Comparison of ENCODE assay signal across 18 cellular contexts in the genomic region with DNA sequence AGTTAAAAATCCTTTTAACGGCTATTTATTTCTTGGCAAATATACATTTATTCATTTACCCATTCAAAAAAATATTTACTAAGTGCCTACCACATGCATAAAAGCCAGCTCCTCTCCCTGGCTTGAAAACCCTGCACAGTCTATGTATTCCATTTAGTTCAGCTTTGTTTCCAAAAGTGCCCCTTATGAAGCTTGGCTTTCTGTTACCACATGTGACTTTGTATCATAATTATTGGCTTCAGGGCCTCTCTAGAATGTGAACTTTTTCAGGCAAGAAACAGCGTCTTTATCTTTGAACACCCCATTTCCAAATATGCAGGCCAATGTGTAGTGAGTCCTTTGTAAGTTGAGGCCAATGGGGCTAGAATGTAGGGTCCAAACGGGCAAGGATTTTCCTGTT.
DNase-seq lines count a peak whose midpoint lies in the region; ATAC-seq, FAIRE-seq and TF ChIP-seq lines count a peak whose summit lies in the region.
"Had no signal": no experiment of that assay in that cellular context is flagged by ENCODE, and none has a peak within 500 bp of the region (broad histone marks: within the 10 kb centered on the region; RNA-seq: fewer than 3 reads in every experiment).

No MANE protein-coding gene starts in this region.

- H3K9me3 ChIP-seq in Loucy (ENCODE audit: insufficient read depth, low read depth, low read length) = no peaks in the 10 kb centered on the region
- no peaks in the 10 kb centered on the region for H3K9me3 ChIP-seq in adrenal gland (replicated peaks in 1 of 3)
- no peaks in the 10 kb centered on the region for H3K9me3 ChIP-seq in mesenchymal stem cell (ENCODE audit: control insufficient read depth, low read length)
- no peaks in the 10 kb centered on the region for H3K9me3 ChIP-seq in thymus (ENCODE audit: control insufficient read depth)
- H3K9me3 ChIP-seq: BE2C, neutrophil, Peyer's patch, right lobe of liver had no signal

- H3K4me1 ChIP-seq in Loucy (ENCODE audit: insufficient read depth, low read length, poor library complexity, severe bottlenecking) (peaks cover 52% of the 10 kb centered on the region), adrenal gland (replicated peaks in 1 of 2) (peaks cover 10 to 48% of the 10 kb centered on the region in 2 donors), mesenchymal stem cell (ENCODE audit: control insufficient read depth, insufficient read depth, low read depth, low read length) (peaks cover 4% of the 10 kb centered on the region), thymus (ENCODE audit: control insufficient read depth, insufficient read depth, low read length) (peaks cover 4% of the 10 kb centered on the region)
- H3K4me1 ChIP-seq: BE2C had no signal

- H2BK12ac ChIP-seq in mesenchymal stem cell (ENCODE audit: low read length in 2 of 2) = no peak overlapping the region

- no peak for TF ChIP-seq CTCF in Loucy (conservative IDR thresholded peaks at IDR 0.05; ENCODE audit: low read length)
- TF ChIP-seq CTCF in adrenal gland (IDR thresholded peaks at IDR 0.05) = no peak

- no peak for DNase-seq in adrenal gland
- no peak for DNase-seq in mesenchymal stem cell
- no peak for DNase-seq in NCI-H1436 treated with DMSO at 0.1 percent for 48 hours (lab: John Stamatoyannopoulos, UW)
- no peak for DNase-seq in GM12891 (ENCODE audit: insufficient read length, low spot score)
- DNase-seq: activated CD4-positive, alpha-beta T cell treated with anti-CD3 and anti-CD28 coated beads for 48 hours; activated naive CD4-positive, alpha-beta T cell treated with Interleukin-2 at 50 U/mL for 16 hours; islet precursor cell; NCI-H2107; stimulated activated CD4-positive, alpha-beta T cell treated with anti-CD3 and anti-CD28 coated beads, Interleukin-2, amount 100 ng/mL, for 24 hours had no signal

- no peak overlapping the region for H2BK120ac ChIP-seq in mesenchymal stem cell (ENCODE audit: low read depth, low read length)

- no peak overlapping the region for H3K4ac ChIP-seq in mesenchymal stem cell (ENCODE audit: low read depth in 1 of 2, low read length in 2 of 2)

- H3K4me3 ChIP-seq in Loucy (ENCODE audit: low read length, poor library complexity, severe bottlenecking) (no peak overlapping the region), adrenal gland (no peak overlapping the region), mesenchymal stem cell (ENCODE audit: insufficient read depth in 1 of 2, low read depth in 1 of 2, low read length in 2 of 2) (no peak overlapping the region), thymus (ENCODE audit: low read length) (no peak overlapping the region)
- H3K4me3 ChIP-seq: Peyer's patch had no signal

- no peaks in the 10 kb centered on the region for H3F3A ChIP-seq in Loucy (ENCODE audit: low read depth)

- H3K23ac ChIP-seq in mesenchymal stem cell (ENCODE audit: low read length in 2 of 2) = no peak overlapping the region

- peak overlapping the region in 4 of 5 donors; percentile 3 to 61 (median 28) for H3K27ac ChIP-seq in adrenal gland
- no peak overlapping the region for H3K27ac ChIP-seq in mesenchymal stem cell (ENCODE audit: low read length, poor library complexity, severe bottlenecking)
- peak overlapping the region; percentile 46 for H3K27ac ChIP-seq in thymus (ENCODE audit: low read depth)
- H3K27ac ChIP-seq: neutrophil, Peyer's patch had no signal

- no peak overlapping the region for H2AK5ac ChIP-seq in mesenchymal stem cell (ENCODE audit: low read length, severe bottlenecking)

- H4K8ac ChIP-seq in mesenchymal stem cell (ENCODE audit: low read length) = no peak overlapping the region

- H2AFZ ChIP-seq in Loucy (ENCODE audit: low read length) (no peak overlapping the region), mesenchymal stem cell (ENCODE audit: low read depth, low read length) (no peak overlapping the region)

- H3K4me2 ChIP-seq in Loucy (ENCODE audit: low read depth, low read length, poor library complexity, severe bottlenecking) (peak overlapping the region; percentile 60), mesenchymal stem cell (ENCODE audit: low read length, poor library complexity, severe bottlenecking) (no peak overlapping the region)

- TF ChIP-seq POLR2A in adrenal gland (IDR thresholded peaks at IDR 0.05) (no peak), GM12891 (IDR thresholded peaks at IDR 0.05; ENCODE audit: low read depth, low read length) (no peak)

- no peaks in the 10 kb centered on the region for H3K9me2 ChIP-seq in Loucy (replicated peaks; ENCODE audit: low read depth, low read length)

- H3K36me3 ChIP-seq in Loucy (ENCODE audit: insufficient read depth, low read length) = no peaks in the 10 kb centered on the region
- no peaks in the 10 kb centered on the region for H3K36me3 ChIP-seq in adrenal gland (replicated peaks in 1 of 2)
- no peaks in the 10 kb centered on the region for H3K36me3 ChIP-seq in mesenchymal stem cell (ENCODE audit: control insufficient read depth in 1 of 2, insufficient read depth in 2 of 2, low read depth in 1 of 2, low read length in 2 of 2)
- H3K36me3 ChIP-seq in thymus (ENCODE audit: control insufficient read depth, insufficient read depth) = no peaks in the 10 kb centered on the region
- H3K36me3 ChIP-seq: BE2C, neutrophil, Peyer's patch, right lobe of liver had no signal

- no peak overlapping the region for H3K18ac ChIP-seq in mesenchymal stem cell (ENCODE audit: low read depth in 1 of 2, low read length in 2 of 2)

- ATAC-seq in GM18858 (IDR thresholded peaks at IDR 0.05; ENCODE audit: unreplicated experiment) = no peak
- ATAC-seq: esophagus mucosa had no signal

- peaks cover 71% of the 10 kb centered on the region for H3K79me2 ChIP-seq in Loucy (ENCODE audit: insufficient read depth, low read length)

- no peak overlapping the region for H2BK5ac ChIP-seq in mesenchymal stem cell (ENCODE audit: low read depth, low read length, poor library complexity, severe bottlenecking)

- no peak overlapping the region for H4K91ac ChIP-seq in mesenchymal stem cell (ENCODE audit: low read length)

- H3K14ac ChIP-seq in mesenchymal stem cell (ENCODE audit: low read length in 2 of 2) = no peak overlapping the region

- peaks cover 8% of the 10 kb centered on the region for H3K79me1 ChIP-seq in mesenchymal stem cell (replicated peaks; ENCODE audit: low read length, poor library complexity, severe bottlenecking)

- intact Hi-C loops in adrenal gland (cut with DNase I) = no loop called here

- H3K27me3 ChIP-seq in Loucy (ENCODE audit: insufficient read depth, low read length, poor library complexity, severe bottlenecking) (no peaks in the 10 kb centered on the region), adrenal gland (no peaks in the 10 kb centered on the region), mesenchymal stem cell (ENCODE audit: control insufficient read depth in 1 of 2, insufficient read depth in 1 of 2, low read length in 2 of 2) (no peaks in the 10 kb centered on the region), thymus (ENCODE audit: control insufficient read depth, insufficient read depth) (no peaks in the 10 kb centered on the region)
- H3K27me3 ChIP-seq: BE2C, neutrophil, Peyer's patch, right lobe of liver had no signal

- no peaks in the 10 kb centered on the region for H4K20me1 ChIP-seq in Loucy (ENCODE audit: insufficient read depth, low read length, poor library complexity, severe bottlenecking)

- FAIRE-seq in GM12891 (lab: Jason Lieb, UNC) = no peak
- FAIRE-seq: TTC549 had no signal

- no peak overlapping the region for H2BK15ac ChIP-seq in mesenchymal stem cell (ENCODE audit: low read depth, poor library complexity, severe bottlenecking)

- 51 to 59% (median 57%) methylated on average over 3 of the region's 3 CpGs for whole genome bisulfite sequencing in adrenal gland, 4 donors
- WGBS in mesenchymal stem cell = 87% methylated on average over 1 of the region's 3 CpGs
- 92% methylated on average over 3 of the region's 3 CpGs for WGBS in thymus

- peak overlapping the region; percentile 20 for H3K9ac ChIP-seq in Loucy (ENCODE audit: low read depth, low read length, poor library complexity, severe bottlenecking)
- peak overlapping the region; percentile 78 for H3K9ac ChIP-seq in mesenchymal stem cell (ENCODE audit: low read length)

TF ChIP-seq in GM12891, 5 proteins besides CTCF, POLR2A, EP300 and RAD21:
- TF ChIP-seq PAX5 (IDR thresholded peaks at IDR 0.05; ENCODE audit: insufficient read depth, low read length, severe bottlenecking) (no peak), SPI1 (IDR thresholded peaks at IDR 0.05; ENCODE audit: low read depth, low read length) (no peak), POU2F2 (IDR thresholded peaks at IDR 0.05; ENCODE audit: low read depth, low read length) (no peak), TAF1 (IDR thresholded peaks at IDR 0.05; ENCODE audit: low read depth, low read length) (no peak), POLR2AphosphoS5 (IDR thresholded peaks at IDR 0.05; ENCODE audit: low read depth, low read length) (no peak)
TF ChIP-seq in GM12891: peak in this region for 0.
